ENCODE assay signal across 16 cellular contexts in genomic region chr4:184553891-184554290, GRCh38.
A peak's percentile ranks its signal among the peaks of the same experiment; 100 is the strongest.
DNase-seq lines count a peak whose midpoint lies in the region; ATAC-seq, FAIRE-seq and TF ChIP-seq lines count a peak whose summit lies in the region.
"Had no signal": no experiment of that assay in that cellular context is flagged by ENCODE, and none has a peak within 500 bp of the region (broad histone marks: within the 10 kb centered on the region; RNA-seq: fewer than 3 reads in every experiment).

No MANE protein-coding gene starts in this region.

- TF ChIP-seq CTCF in IMR-90 (conservative IDR thresholded peaks at IDR 0.05; ENCODE audit: low read depth, low read length) (no peak), H1 (IDR thresholded peaks at IDR 0.05; ENCODE audit: control extremely low read depth in 1 of 3, insufficient read depth in 1 of 3, low read depth in 1 of 3, low read length in 3 of 3) (peak in 2 of 3 experiments; percentile 17 to 25; a peak in 2 of 4 replicates)

- H3K4me2 ChIP-seq in IMR-90 (ENCODE audit: low read depth, low read length) (no peak overlapping the region), H1 (ENCODE audit: insufficient read depth in 1 of 2, low read depth in 2 of 2, low read length in 2 of 2) (no peak overlapping the region)
- H3K4me2 ChIP-seq: A549, KMS-11 had no signal

- H3K18ac ChIP-seq in IMR-90 (ENCODE audit: low read depth, low read length) = no peak overlapping the region
- no peak overlapping the region for H3K18ac ChIP-seq in H1 (ENCODE audit: extremely low read depth, low read length)

- H3K14ac ChIP-seq in IMR-90 (replicated peaks; ENCODE audit: low read depth, low read length) (no peak overlapping the region), H1 (ENCODE audit: insufficient read length) (no peak overlapping the region)

- no peak overlapping the region for H2BK12ac ChIP-seq in H1 (ENCODE audit: low read depth, low read length)

- H3K4me1 ChIP-seq in IMR-90 (ENCODE audit: control insufficient read depth, insufficient read depth, low read length) = no peaks in the 10 kb centered on the region
- no peaks in the 10 kb centered on the region; a peak in 1 of 7 replicates for H3K4me1 ChIP-seq in H1 (replicated peaks in 1 of 4; ENCODE audit: control insufficient read depth in 3 of 4, insufficient read depth in 4 of 4, low read length in 3 of 4)
- H3K4me1 ChIP-seq: A549, BE2C had no signal

- no peaks in the 10 kb centered on the region for H3K79me2 ChIP-seq in H1 (ENCODE audit: control insufficient read depth in 1 of 2, insufficient read depth in 2 of 2, low read length in 2 of 2)

- H4K20me1 ChIP-seq in IMR-90 (ENCODE audit: insufficient read depth, low read length) = no peaks in the 10 kb centered on the region
- H4K20me1 ChIP-seq in H1 (replicated peaks in 1 of 2; ENCODE audit: control insufficient read depth in 1 of 2, insufficient read depth in 2 of 2, low read length in 2 of 2) = no peaks in the 10 kb centered on the region

- no peaks in the 10 kb centered on the region for H3K23me2 ChIP-seq in H1 (ENCODE audit: low read depth, low read length)

- H4K8ac ChIP-seq in IMR-90 (ENCODE audit: low read depth in 2 of 2, low read length in 2 of 2) (no peak overlapping the region), H1 (ENCODE audit: extremely low read depth, insufficient read depth, low read length) (no peak overlapping the region)

- no peaks in the 10 kb centered on the region for H3K9me1 ChIP-seq in IMR-90 (ENCODE audit: insufficient read depth, low read length)

- H2AK9ac ChIP-seq in IMR-90 (replicated peaks; ENCODE audit: low read depth, low read length, poor library complexity) = peak overlapping the region; percentile 23

- no peak for FAIRE-seq in H1 (lab: Jason Lieb, UNC)
- FAIRE-seq: A549, G401.6, GM12892 had no signal

- H2AFZ ChIP-seq in IMR-90 (replicated peaks; ENCODE audit: low read length, poor library complexity) (no peak overlapping the region), H1 (ENCODE audit: low read length) (no peak overlapping the region)

- TF ChIP-seq RAD21 in IMR-90 (IDR thresholded peaks at IDR 0.05; ENCODE audit: low read length) (no peak), H1 (IDR thresholded peaks at IDR 0.05 in 1 of 2, conservative IDR thresholded peaks at IDR 0.05 in 1 of 2; ENCODE audit: low read depth in 2 of 2, low read length in 2 of 2) (peak; percentile 30 to 61; a peak in 3 of 4 replicates)

- H2AK5ac ChIP-seq in IMR-90 (ENCODE audit: low read depth, low read length) (no peak overlapping the region), H1 (ENCODE audit: low read depth, low read length) (no peak overlapping the region)

- H2BK120ac ChIP-seq in IMR-90 (ENCODE audit: low read depth, low read length) (no peak overlapping the region), H1 (replicated peaks; ENCODE audit: low read depth, low read length) (no peak overlapping the region)

- DNase-seq in H7 (peak; percentile 32), IMR-90 (no peak), H1 (ENCODE audit: low read depth in 1 of 2, low spot score in 2 of 2) (no peak), left lobe of liver (ENCODE audit: low spot score) (no peak), NCI-H1105 treated with DMSO at 0.1 percent for 48 hours (lab: John Stamatoyannopoulos, UW) (no peak)
- DNase-seq: BE2C; CD4-positive, alpha-beta memory T cell; DMS79; H9 had no signal

- H4K5ac ChIP-seq in IMR-90 (ENCODE audit: low read depth, low read length) (no peak overlapping the region), H1 (ENCODE audit: insufficient read length, low read depth, low read length) (no peak overlapping the region)

- TF ChIP-seq POLR2A in IMR-90 (IDR thresholded peaks at IDR 0.05; ENCODE audit: low read depth, low read length) (no peak), H1 (IDR thresholded peaks at IDR 0.05; ENCODE audit: control extremely low read depth in 1 of 2, low read depth in 2 of 2, low read length in 2 of 2) (no peak)

- H3K56ac ChIP-seq in IMR-90 (ENCODE audit: extremely low read depth, insufficient read depth, low read length) (no peak overlapping the region), H1 (replicated peaks; ENCODE audit: insufficient read length, low read depth, low read length) (no peak overlapping the region)

- H3K4me3 ChIP-seq in H7 (ENCODE audit: insufficient read depth, low read depth, low read length) (no peak overlapping the region), IMR-90 (ENCODE audit: insufficient read depth, low read depth, low read length) (no peak overlapping the region), H1 (ENCODE audit: extremely low read depth in 1 of 4, insufficient read depth in 2 of 4, low read depth in 3 of 4, low read length in 4 of 4) (no peak overlapping the region)
- H3K4me3 ChIP-seq: A549 had no signal

- BruUV-seq in IMR-90 (replicated peaks; lab: Mats Ljungman, UMichigan) = no TSS peak

- H2BK20ac ChIP-seq in IMR-90 (ENCODE audit: low read depth, low read length) (no peak overlapping the region), H1 (ENCODE audit: low read length) (no peak overlapping the region)

- H3K36me3 ChIP-seq in H7 (replicated peaks; ENCODE audit: control insufficient read depth, insufficient read depth, low read length) (no peaks in the 10 kb centered on the region), IMR-90 (ENCODE audit: control insufficient read depth, insufficient read depth, low read length) (no peaks in the 10 kb centered on the region), H1 (ENCODE audit: control insufficient read depth in 2 of 4, insufficient read depth in 4 of 4, low read length in 3 of 4) (no peaks in the 10 kb centered on the region)
- H3K36me3 ChIP-seq: BE2C had no signal

- WGBS in IMR-90 (ENCODE audit: extremely low coverage in 2 of 2, insufficient read length in 1 of 2), 2 experiments = 100% methylated on average over 1 of the region's 4 CpGs; no CpG with 5 or more reads in 1 of the 2 experiments
- 83% methylated on average over 4 of the region's 4 CpGs; no CpG with 5 or more reads in 1 of the 2 experiments for WGBS in H1 (ENCODE audit: extremely low coverage in 1 of 2, insufficient coverage in 1 of 2, insufficient read length in 1 of 2, insufficient replicate concordance in 2 of 2, low coverage in 1 of 2, low lambda C conversion rate in 2 of 2, missing lambda C conversion rate in 1 of 2), 2 experiments

- dilution Hi-C loops in IMR-90 (cut with HindIII; ENCODE audit: low sequenced_read_pairs, unreplicated experiment) = no loop called here

- H3K27me3 ChIP-seq in H7 (ENCODE audit: control insufficient read depth, insufficient read depth, low read length) (no peaks in the 10 kb centered on the region), IMR-90 (ENCODE audit: control insufficient read depth, insufficient read depth, low read length) (no peaks in the 10 kb centered on the region; the same call in 1 of the 2 replicates), H1 (replicated peaks in 1 of 4; ENCODE audit: control insufficient read depth in 3 of 4, extremely low read depth in 1 of 4, insufficient read depth in 3 of 4, low read length in 3 of 4) (no peaks in the 10 kb centered on the region)
- H3K27me3 ChIP-seq: BE2C had no signal

- H3K4ac ChIP-seq in IMR-90 (ENCODE audit: low read depth, low read length) = no peak overlapping the region
- no peak overlapping the region for H3K4ac ChIP-seq in H1 (replicated peaks; ENCODE audit: insufficient read length, low read depth, low read length)

- no peak for TF ChIP-seq EP300 in H1 (IDR thresholded peaks at IDR 0.05; ENCODE audit: borderline replicate concordance in 1 of 2, low read depth in 2 of 2, low read length in 2 of 2)

- H4K91ac ChIP-seq in IMR-90 (ENCODE audit: insufficient read depth, low read depth, low read length) (no peak overlapping the region), H1 (replicated peaks; ENCODE audit: insufficient read length, low read length) (no peak overlapping the region)

- H2BK15ac ChIP-seq in IMR-90 (ENCODE audit: low read depth, low read length) (no peak overlapping the region), H1 (ENCODE audit: low read length) (no peak overlapping the region)

- H3K9ac ChIP-seq in IMR-90 (ENCODE audit: low read depth, low read length) = no peak overlapping the region
- no peak overlapping the region for H3K9ac ChIP-seq in H1 (replicated peaks in 1 of 4; ENCODE audit: extremely low read depth in 1 of 4, low read depth in 3 of 4, low read length in 3 of 4)
- H3K9ac ChIP-seq: KMS-11 had no signal

- H3K79me1 ChIP-seq in IMR-90 (ENCODE audit: low read depth in 1 of 2, low read length in 2 of 2) (no peaks in the 10 kb centered on the region), H1 (ENCODE audit: low read depth, low read length) (no peaks in the 10 kb centered on the region)

- H3K9me3 ChIP-seq in IMR-90 (ENCODE audit: control insufficient read depth, insufficient read depth, low read length) = no peaks in the 10 kb centered on the region
- H3K9me3 ChIP-seq in H1 (ENCODE audit: insufficient read depth in 2 of 2, low read depth in 1 of 2, low read length in 1 of 2) = no peaks in the 10 kb centered on the region
- H3K9me3 ChIP-seq: A549, BE2C had no signal

- H3K27ac ChIP-seq in IMR-90 (ENCODE audit: insufficient read depth, low read length) (no peak overlapping the region), H1 (ENCODE audit: low read depth, low read length) (no peak overlapping the region)
- H3K27ac ChIP-seq: A549, C4-2B, KMS-11 had no signal

- H3K23ac ChIP-seq in IMR-90 (ENCODE audit: low read depth, low read length) (no peak overlapping the region), H1 (ENCODE audit: insufficient read length) (no peak overlapping the region)

- CTCF ChIA-PET in IMR-90 (lab: Yijun Ruan, JAX) = no interaction called here
- CTCF ChIA-PET in H1 (lab: Charles Lee; ENCODE audit: partially characterized antibody) = no interaction called here

- ATAC-seq in IMR-90 (ENCODE audit: low read depth) = no peak
- ATAC-seq in left lobe of liver = peak; percentile 14
- ATAC-seq in HG02938 (IDR thresholded peaks at IDR 0.05; ENCODE audit: unreplicated experiment) = no peak
- ATAC-seq in HG03095 (IDR thresholded peaks at IDR 0.05; ENCODE audit: unreplicated experiment) = no peak
- ATAC-seq: A549 had no signal

- in situ Hi-C loops in IMR-90 (cut with MboI; ENCODE audit: low sequenced_read_pairs) = no loop called here

- intact Hi-C loops in IMR-90 (cut with micrococcal nuclease) = no loop called here

- no peak overlapping the region for H2BK5ac ChIP-seq in IMR-90 (ENCODE audit: low read depth, low read length, poor library complexity, severe bottlenecking)
- H2BK5ac ChIP-seq in H1 (ENCODE audit: low read depth, low read length) = no peak overlapping the region

- POLR2A ChIA-PET in IMR-90 (lab: Charles Lee; ENCODE audit: unreplicated experiment) (no interaction called here), H1 (lab: Charles Lee; ENCODE audit: partially characterized antibody) (no interaction called here)

TF ChIP-seq in IMR-90, 13 proteins besides CTCF, POLR2A, EP300 and RAD21 (continues in another document):
- TF ChIP-seq BHLHE40 (IDR thresholded peaks at IDR 0.05; ENCODE audit: low read depth, low read length) = no peak

TF ChIP-seq in H1, 55 proteins besides CTCF, POLR2A, EP300 and RAD21:
- TF ChIP-seq TEAD4 (IDR thresholded peaks at IDR 0.05; ENCODE audit: low read depth, low read length) = 0 out of 2 replicates have a peak, but pooled peaks have one; percentile 16
- no peak for TF ChIP-seq SIRT6 (IDR thresholded peaks at IDR 0.05; ENCODE audit: low read length)
